12 cellular contexts compared by ENCODE assay signal in the genomic region with DNA sequence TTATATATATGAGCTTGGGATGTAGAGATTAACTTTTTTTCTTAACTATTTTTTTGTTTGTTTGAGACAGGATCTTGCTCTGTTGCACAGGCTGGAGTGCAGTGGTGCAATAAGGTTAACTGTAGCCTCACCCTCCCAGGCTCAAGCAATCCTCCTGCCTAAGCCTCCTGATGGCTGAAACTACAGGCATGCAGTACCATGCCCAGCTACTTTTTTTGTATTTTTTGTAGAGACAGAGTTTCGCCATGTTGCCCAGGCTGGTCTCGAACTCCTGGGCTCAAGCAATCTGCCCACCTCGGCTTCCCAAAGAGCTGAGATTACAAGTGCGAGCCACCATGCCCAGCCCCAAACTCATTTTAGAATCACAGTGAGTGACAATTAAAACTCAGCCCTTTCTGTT.
A peak's percentile ranks its signal among the peaks of the same experiment; 100 is the strongest.
DNase-seq lines count a peak whose midpoint lies in the region; ATAC-seq and TF ChIP-seq lines count a peak whose summit lies in the region.
"Had no signal": no experiment of that assay in that cellular context is flagged by ENCODE, and none has a peak within 500 bp of the region (broad histone marks: within the 10 kb centered on the region; RNA-seq: fewer than 3 reads in every experiment).

No MANE protein-coding gene starts in this region.

- 96 to 98% (median 96%) methylated on average over 4 of the region's 4 CpGs for WGBS in heart left ventricle, 4 donors
- WGBS in upper lobe of left lung, 2 donors = 95% methylated on average over 4 of the region's 4 CpGs
- WGBS in aorta, 2 donors = 97 to 99% methylated on average over 4 of the region's 4 CpGs

- TF ChIP-seq POLR2A in heart left ventricle (IDR thresholded peaks at IDR 0.05) = no peak
- no peak for TF ChIP-seq POLR2A in upper lobe of left lung (IDR thresholded peaks at IDR 0.05)

- TF ChIP-seq CTCF in heart left ventricle (IDR thresholded peaks at IDR 0.05) (no peak), upper lobe of left lung (IDR thresholded peaks at IDR 0.05) (no peak)

- H3K27ac Mint-ChIP-seq in activated naive CD8-positive, alpha-beta T cell treated with anti-CD3 and anti-CD28 coated beads for 36 hours = peak overlapping the region; percentile 97
- H3K27ac Mint-ChIP-seq: B cell had no signal

- no peaks in the 10 kb centered on the region for H3K27me3 Mint-ChIP-seq in activated naive CD8-positive, alpha-beta T cell treated with anti-CD3 and anti-CD28 coated beads for 36 hours

- H3K4me1 ChIP-seq in heart left ventricle = peaks cover 3 to 76% (median 32%) of the 10 kb centered on the region in 12 donors
- peaks cover 3 to 9% of the 10 kb centered on the region in 2 donors for H3K4me1 ChIP-seq in mucosa of rectum (ENCODE audit: control insufficient read depth in 2 of 2, insufficient read depth in 2 of 2, low read length in 2 of 2)
- H3K4me1 ChIP-seq in upper lobe of left lung = peaks cover 49 to 61% (median 59%) of the 10 kb centered on the region in 4 donors
- H3K4me1 ChIP-seq in aorta (ENCODE audit: control insufficient read depth in 1 of 2, insufficient read depth in 2 of 2, low read length in 2 of 2) = peaks cover 0 to 4% of the 10 kb centered on the region in 2 donors
- H3K4me1 ChIP-seq: parathyroid adenoma had no signal

- peak overlapping the region in 10 of 12 donors; percentile 14 to 88 (median 60) for H3K27ac ChIP-seq in heart left ventricle
- H3K27ac ChIP-seq in mucosa of rectum (ENCODE audit: low read depth in 2 of 2, low read length in 2 of 2) = peak overlapping the region; percentile 27 to 77
- peak overlapping the region; percentile 52 to 80 (median 63) for H3K27ac ChIP-seq in upper lobe of left lung
- H3K27ac ChIP-seq in aorta (ENCODE audit: low read depth in 1 of 2, low read length in 2 of 2) = peak overlapping the region in 1 of 2 donors; percentile 57
- H3K27ac ChIP-seq: parathyroid adenoma had no signal

- H3K9me3 Mint-ChIP-seq in activated naive CD8-positive, alpha-beta T cell treated with anti-CD3 and anti-CD28 coated beads for 36 hours = peaks cover 3% of the 10 kb centered on the region

- peaks cover 66% of the 10 kb centered on the region for H3K4me1 Mint-ChIP-seq in activated naive CD8-positive, alpha-beta T cell treated with anti-CD3 and anti-CD28 coated beads for 36 hours

- ATAC-seq in heart left ventricle (no peak), Right ventricle myocardium inferior (no peak), upper lobe of left lung (ENCODE audit: low FRiP score in 2 of 2) (no peak), aorta (ENCODE audit: low FRiP score) (no peak)

- H3K4me3 ChIP-seq in heart left ventricle = no peak overlapping the region
- no peak overlapping the region for H3K4me3 ChIP-seq in mucosa of rectum (ENCODE audit: low read length in 2 of 2)
- H3K4me3 ChIP-seq in upper lobe of left lung = no peak overlapping the region
- no peak overlapping the region for H3K4me3 ChIP-seq in aorta (ENCODE audit: low read length in 2 of 2)

- H3K36me3 ChIP-seq in heart left ventricle (no peaks in the 10 kb centered on the region), mucosa of rectum (ENCODE audit: control insufficient read depth in 2 of 2, insufficient read depth in 2 of 2, low read length in 2 of 2) (no peaks in the 10 kb centered on the region), upper lobe of left lung (no peaks in the 10 kb centered on the region), aorta (ENCODE audit: control insufficient read depth in 1 of 2, insufficient read depth in 2 of 2, low read length in 1 of 2) (no peaks in the 10 kb centered on the region)

- peaks cover 6% of the 10 kb centered on the region for H3K36me3 Mint-ChIP-seq in activated naive CD8-positive, alpha-beta T cell treated with anti-CD3 and anti-CD28 coated beads for 36 hours

- H3K9me3 ChIP-seq in heart left ventricle (no peaks in the 10 kb centered on the region), mucosa of rectum (ENCODE audit: control insufficient read depth in 2 of 2, low read length in 2 of 2) (no peaks in the 10 kb centered on the region), upper lobe of left lung (no peaks in the 10 kb centered on the region), aorta (ENCODE audit: control insufficient read depth, low read length) (no peaks in the 10 kb centered on the region)

- H3K27me3 ChIP-seq in heart left ventricle (no peaks in the 10 kb centered on the region), mucosa of rectum (ENCODE audit: control insufficient read depth in 2 of 2, insufficient read depth in 2 of 2, low read length in 2 of 2) (no peaks in the 10 kb centered on the region), upper lobe of left lung (no peaks in the 10 kb centered on the region), aorta (ENCODE audit: control insufficient read depth in 1 of 2, insufficient read depth in 2 of 2, low read length in 1 of 2) (no peaks in the 10 kb centered on the region)

- intact Hi-C loops in heart left ventricle (cut with DNase I) (no loop called here), Right ventricle myocardium inferior (cut with DNase I) (no loop called here), aorta (cut with DNase I) (no loop called here)

- no peak for DNase-seq in heart left ventricle
- no peak for DNase-seq in Right ventricle myocardium inferior (ENCODE audit: missing footprints)
- DNase-seq in activated naive CD8-positive, alpha-beta T cell treated with anti-CD3 and anti-CD28 coated beads for 36 hours = no peak
- DNase-seq in upper lobe of left lung = no peak
- no peak for DNase-seq in aorta
- DNase-seq in NCI-H2227 (lab: John Stamatoyannopoulos, UW; ENCODE audit: unreplicated experiment) = no peak
- no peak for DNase-seq in SHP77 treated with DMSO at 0.1 percent for 48 hours (lab: John Stamatoyannopoulos, UW)
- DNase-seq: activated CD4-positive, alpha-beta T cell treated with anti-CD3 and anti-CD28 coated beads for 1 hour; NCI-H2029 treated with DMSO at 0.1 percent for 48 hours had no signal

- no peak for TF ChIP-seq EP300 in upper lobe of left lung (IDR thresholded peaks at IDR 0.05)

- H3K9ac ChIP-seq in mucosa of rectum (ENCODE audit: low read depth in 1 of 2, low read length in 2 of 2) = no peak overlapping the region
- H3K9ac ChIP-seq: parathyroid adenoma had no signal

- H3K4me3 Mint-ChIP-seq in activated naive CD8-positive, alpha-beta T cell treated with anti-CD3 and anti-CD28 coated beads for 36 hours = peak overlapping the region; percentile 57
- H3K4me3 Mint-ChIP-seq: B cell had no signal
